In genomic region chr2:181430406-181431199, GRCh38 we compare ENCODE assay signal across 1 cellular context.
TF ChIP-seq lines count a peak whose summit lies in the region.

No MANE protein-coding gene starts in this region.

TF ChIP-seq in GM23338, 12 proteins besides CTCF, POLR2A, EP300 and RAD21 (continued from another document):
- TF ChIP-seq ZNF331 (CRISPR knock-in tag; IDR thresholded peaks at IDR 0.05; ENCODE audit: low read depth) (no peak), JUNB (IDR thresholded peaks at IDR 0.05; ENCODE audit: unreplicated experiment) (no peak), NANOG (IDR thresholded peaks at IDR 0.05; ENCODE audit: borderline replicate concordance) (no peak), CREB1 (CRISPR knock-in tag; IDR thresholded peaks at IDR 0.05; ENCODE audit: low read depth) (no peak), EZH2phosphoT487 (IDR thresholded peaks at IDR 0.05; ENCODE audit: unreplicated experiment) (no peak), ZNF114 (CRISPR knock-in tag; IDR thresholded peaks at IDR 0.05) (no peak)
TF ChIP-seq in GM23338: peak in this region for 0.
